Comparison of ENCODE assay signal across 33 cellular contexts in the genomic region with DNA sequence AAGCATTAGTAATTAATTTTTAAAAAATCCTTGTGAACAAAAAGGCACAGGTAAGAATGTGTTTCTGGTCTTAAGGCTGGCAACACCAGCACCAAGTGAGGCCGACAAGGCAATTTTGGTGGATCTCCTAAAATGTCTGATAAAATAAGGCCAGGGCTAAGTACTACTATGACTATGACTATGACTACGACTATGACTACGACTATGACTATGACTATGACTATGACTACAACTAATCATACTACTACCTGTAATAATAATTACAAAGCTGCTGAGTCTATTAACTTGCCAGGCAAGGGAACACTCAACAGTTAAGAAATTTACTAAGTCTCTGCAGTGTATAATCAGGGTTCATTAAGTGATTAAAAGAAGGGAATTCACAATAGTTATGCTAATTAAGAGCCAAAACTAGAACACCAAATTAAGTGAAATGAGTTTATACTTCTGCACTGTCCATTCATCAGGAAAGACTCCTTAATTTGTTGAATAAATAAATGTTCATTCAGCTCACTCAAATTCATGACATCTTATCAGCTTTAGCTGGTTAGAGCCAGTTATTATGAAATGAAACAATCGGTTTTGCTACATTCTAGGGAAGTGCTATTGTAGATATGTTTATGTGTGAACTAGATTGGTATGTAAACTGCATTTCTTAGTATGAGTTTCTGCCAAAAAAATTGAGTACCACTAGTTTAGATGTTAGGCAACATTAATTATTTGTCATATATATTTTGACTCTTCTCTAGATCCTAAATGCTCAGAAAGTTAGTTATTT.
DNase-seq lines count a peak whose midpoint lies in the region; ATAC-seq, FAIRE-seq and TF ChIP-seq lines count a peak whose summit lies in the region.
"Had no signal": no experiment of that assay in that cellular context is flagged by ENCODE, and none has a peak within 500 bp of the region (broad histone marks: within the 10 kb centered on the region; RNA-seq: fewer than 3 reads in every experiment).

No MANE protein-coding gene starts in this region.

- H3K4me3 Mint-ChIP-seq in chondrocyte (ENCODE audit: unreplicated experiment), result no peak overlapping the region
- H3K4me3 Mint-ChIP-seq: activated naive CD4-positive, alpha-beta T cell treated with anti-CD3 and anti-CD28 coated beads for 36 hours; activated T-helper 1 cell treated with anti-CD3 and anti-CD28 coated beads, Interleukin-12 subunit alpha, Interleukin-12 subunit beta, Interleukin-2, Interleukin-4 antibody, amounts not matched to agents 30 ng/mL and 10 ng/mL and 1 ng/mL, durations not matched to agents 14 hours and 24 hours and 36 hours; brain; CD4-positive, alpha-beta T cell; natural killer cell treated with Interleukin-12 subunit alpha and Interleukin-12 subunit beta and Interleukin-15 and Interleukin-18, amount 100 ng/mL, for 72 hours; T-cell had no signal

- H3K27ac ChIP-seq in PC-3 (ENCODE audit: low read length), result peak overlapping the region; percentile 50
- H3K27ac ChIP-seq in mesenchymal stem cell (ENCODE audit: low read length, poor library complexity, severe bottlenecking), result no peak overlapping the region
- H3K27ac ChIP-seq in effector memory CD4-positive, alpha-beta T cell (ENCODE audit: insufficient read depth, low read length, poor library complexity, severe bottlenecking), result no peak overlapping the region
- H3K27ac ChIP-seq: adrenal gland, gastroesophageal sphincter, hepatocyte, psoas muscle, thyroid gland, uterus had no signal

- no TSS peak for BruUV-seq in PC-3 (replicated peaks; lab: Mats Ljungman, UMichigan)

- no peak overlapping the region for H2BK120ac ChIP-seq in mesenchymal stem cell (ENCODE audit: low read depth, low read length)

- H3K36me3 ChIP-seq in PC-3 (ENCODE audit: low read depth, low read length), result no peaks in the 10 kb centered on the region
- no peaks in the 10 kb centered on the region for H3K36me3 ChIP-seq in mesenchymal stem cell (ENCODE audit: control insufficient read depth in 1 of 2, insufficient read depth in 2 of 2, low read depth in 1 of 2, low read length in 2 of 2)
- no peaks in the 10 kb centered on the region for H3K36me3 ChIP-seq in effector memory CD4-positive, alpha-beta T cell (ENCODE audit: control insufficient read depth, insufficient read depth, low read length)
- H3K36me3 ChIP-seq: adrenal gland, gastroesophageal sphincter, thyroid gland, uterus had no signal

- no peak overlapping the region for H3K9ac ChIP-seq in PC-3 (ENCODE audit: low read length)
- H3K9ac ChIP-seq in mesenchymal stem cell (ENCODE audit: low read length), result no peak overlapping the region

- H4K20me1 ChIP-seq in PC-3 (ENCODE audit: low read length), result no peaks in the 10 kb centered on the region

- no peak overlapping the region for H3K23ac ChIP-seq in mesenchymal stem cell (ENCODE audit: low read length in 2 of 2)

- no peak overlapping the region for H2BK15ac ChIP-seq in mesenchymal stem cell (ENCODE audit: low read depth, poor library complexity, severe bottlenecking)

- no peak overlapping the region for H4K91ac ChIP-seq in mesenchymal stem cell (ENCODE audit: low read length)

- no peak overlapping the region for H4K8ac ChIP-seq in mesenchymal stem cell (ENCODE audit: low read length)

- ATAC-seq in PC-3, result peak; percentile 71
- ATAC-seq: gastroesophageal sphincter; left colon; natural killer cell treated with Interleukin-12 subunit alpha and Interleukin-12 subunit beta and Interleukin-15 and Interleukin-18, amount 100 ng/mL, for 72 hours; T-cell had no signal

- H3K4me3 ChIP-seq in PC-3 (ENCODE audit: low read length), result no peak overlapping the region
- no peak overlapping the region for H3K4me3 ChIP-seq in cardiac fibroblast (replicated peaks in 1 of 2; ENCODE audit: low read depth in 2 of 2, low read length in 2 of 2)
- no peak overlapping the region for H3K4me3 ChIP-seq in mesenchymal stem cell (ENCODE audit: insufficient read depth in 1 of 2, low read depth in 1 of 2, low read length in 2 of 2)
- no peak overlapping the region for H3K4me3 ChIP-seq in effector memory CD4-positive, alpha-beta T cell (ENCODE audit: insufficient read depth, low read depth, low read length, poor library complexity, severe bottlenecking)
- H3K4me3 ChIP-seq: adrenal gland, gastroesophageal sphincter, hepatocyte, psoas muscle, thyroid gland, uterus had no signal

- no peaks in the 10 kb centered on the region for H3K79me2 ChIP-seq in PC-3 (ENCODE audit: low read length)
- H3K79me2 ChIP-seq: hepatocyte had no signal

- no peaks in the 10 kb centered on the region for H3K36me3 Mint-ChIP-seq in chondrocyte (ENCODE audit: low read depth)
- H3K36me3 Mint-ChIP-seq: brain, T-cell had no signal

- H3K79me1 ChIP-seq in mesenchymal stem cell (replicated peaks; ENCODE audit: low read length, poor library complexity, severe bottlenecking), result no peaks in the 10 kb centered on the region

- H3K4me1 ChIP-seq in PC-3 (ENCODE audit: insufficient read depth, low read length), result no peaks in the 10 kb centered on the region
- H3K4me1 ChIP-seq in mesenchymal stem cell (ENCODE audit: control insufficient read depth, insufficient read depth, low read depth, low read length), result no peaks in the 10 kb centered on the region
- H3K4me1 ChIP-seq in effector memory CD4-positive, alpha-beta T cell (ENCODE audit: control insufficient read depth, insufficient read depth, low read length, poor library complexity, severe bottlenecking), result no peaks in the 10 kb centered on the region
- H3K4me1 ChIP-seq: adrenal gland, psoas muscle, thyroid gland, uterus had no signal

- no peak overlapping the region for H3K14ac ChIP-seq in mesenchymal stem cell (ENCODE audit: low read length in 2 of 2)

- POLR2A ChIA-PET in PC-3 (lab: Charles Lee; ENCODE audit: unreplicated experiment), result no interaction called here

- no peak overlapping the region for H3K18ac ChIP-seq in mesenchymal stem cell (ENCODE audit: low read depth in 1 of 2, low read length in 2 of 2)

- peaks cover 9% of the 10 kb centered on the region for H3K4me1 Mint-ChIP-seq in chondrocyte (ENCODE audit: low read depth)
- H3K4me1 Mint-ChIP-seq: brain, T-cell had no signal

- H3K27me3 ChIP-seq in PC-3 (ENCODE audit: low read length) (no peaks in the 10 kb centered on the region), mesenchymal stem cell (ENCODE audit: control insufficient read depth in 1 of 2, insufficient read depth in 1 of 2, low read length in 2 of 2) (no peaks in the 10 kb centered on the region)
- H3K27me3 ChIP-seq in effector memory CD4-positive, alpha-beta T cell (replicated peaks; ENCODE audit: control insufficient read depth, insufficient read depth, low read length, poor library complexity, severe bottlenecking), result no peaks in the 10 kb centered on the region
- H3K27me3 ChIP-seq: adrenal gland, gastroesophageal sphincter, hepatocyte, thyroid gland, uterus had no signal

- H2BK5ac ChIP-seq in mesenchymal stem cell (ENCODE audit: low read depth, low read length, poor library complexity, severe bottlenecking), result no peak overlapping the region

- TF ChIP-seq CTCF in PC-3 (conservative IDR thresholded peaks at IDR 0.05; ENCODE audit: low read depth, low read length) (no peak), cardiac fibroblast (IDR thresholded peaks at IDR 0.05; ENCODE audit: low read depth, low read length) (no peak), chondrocyte (IDR thresholded peaks at IDR 0.05) (no peak)

- H3K4me2 ChIP-seq in PC-3 (ENCODE audit: low read length), result no peak overlapping the region
- H3K4me2 ChIP-seq in mesenchymal stem cell (ENCODE audit: low read length, poor library complexity, severe bottlenecking), result no peak overlapping the region
- H3K4me2 ChIP-seq: hepatocyte had no signal

- 90% methylated on average over 3 of the region's 4 CpGs for WGBS in mesenchymal stem cell

- H3F3A ChIP-seq in PC-3 (ENCODE audit: low read length, unreplicated experiment), result no peaks in the 10 kb centered on the region

- CTCF ChIA-PET in PC-3 (lab: Charles Lee), result interaction anchor here (0.6 kb wide), 1 partner anchor 1020 kb away, joined by 3 read pairs; no protein-coding TSS in a partner anchor

- H3K27me3 Mint-ChIP-seq in chondrocyte (ENCODE audit: low read depth), result no peaks in the 10 kb centered on the region
- H3K27me3 Mint-ChIP-seq: brain; CD4-positive, alpha-beta T cell; natural killer cell treated with Interleukin-12 subunit alpha and Interleukin-12 subunit beta and Interleukin-15 and Interleukin-18, amount 100 ng/mL, for 72 hours; T-cell had no signal

- H2AFZ ChIP-seq in PC-3 (ENCODE audit: low read length), result no peak overlapping the region
- no peak overlapping the region for H2AFZ ChIP-seq in mesenchymal stem cell (ENCODE audit: low read depth, low read length)
- H2AFZ ChIP-seq: hepatocyte had no signal

- no peak overlapping the region for H2BK12ac ChIP-seq in mesenchymal stem cell (ENCODE audit: low read length in 2 of 2)

- DNase-seq in EH (ENCODE audit: low read depth), result peak; percentile 1
- DNase-seq in PC-3, result peak; percentile 30
- DNase-seq in cardiac fibroblast (ENCODE audit: low read depth in 2 of 2), result peak; percentile 10 to 20
- DNase-seq in frontal cortex (ENCODE audit: low spot score in 2 of 2), result no peak
- no peak for DNase-seq in chondrocyte (ENCODE audit: low spot score)
- DNase-seq in NK-92 (lab: John Stamatoyannopoulos, UW; ENCODE audit: unreplicated experiment), result no peak
- DNase-seq in mesenchymal stem cell, result no peak
- no peak for DNase-seq in effector memory CD4-positive, alpha-beta T cell
- DNase-seq: activated CD4-positive, alpha-beta T cell treated with anti-CD3 and anti-CD28 coated beads, Interleukin-2, amount 50 U/mL, for 4 hours; activated naive CD4-positive, alpha-beta T cell treated with anti-CD3 and anti-CD28 coated beads for 36 hours; adrenal gland; CD4-positive, alpha-beta T cell; effector CD4-positive, alpha-beta T cell; erythroblast; Kasumi-1; left colon; NCI-H1436; NCI-H2081; NCI-H446; NCI-H774; occipital lobe; psoas muscle; RPMI8226; stimulated activated CD4-positive, alpha-beta T cell treated with anti-CD3 and anti-CD28 coated beads, Interleukin-12 subunit alpha, Interleukin-12 subunit beta, amount 100 ng/mL, for 4 hours; stimulated activated CD4-positive, alpha-beta T cell treated with anti-CD3 and anti-CD28 coated beads, Interleukin-4, amount 100 ng/mL, for 1 hour; T-cell; thyroid gland; uterus had no signal

- intact Hi-C loops in PC-3 (cut with micrococcal nuclease), result loop anchor here (10.0 kb wide), 1 partner anchor 657 kb away; no protein-coding TSS in a partner anchor

- peak; percentile 33 for FAIRE-seq in frontal cortex (lab: Jason Lieb, UNC)

- H2AK5ac ChIP-seq in mesenchymal stem cell (ENCODE audit: low read length, severe bottlenecking), result no peak overlapping the region

- peaks cover 21% of the 10 kb centered on the region for H3K9me3 Mint-ChIP-seq in chondrocyte (ENCODE audit: low read depth)

- no peak overlapping the region for H3K4ac ChIP-seq in mesenchymal stem cell (ENCODE audit: low read depth in 1 of 2, low read length in 2 of 2)

- H3K9me3 ChIP-seq in PC-3 (ENCODE audit: low read length) (0 out of 2 replicates have a peak, but pooled peaks cover 5% of the 10 kb centered on the region), mesenchymal stem cell (ENCODE audit: control insufficient read depth, low read length) (no peaks in the 10 kb centered on the region)
- H3K9me3 ChIP-seq in effector memory CD4-positive, alpha-beta T cell (ENCODE audit: control insufficient read depth, low read length), result no peaks in the 10 kb centered on the region
- H3K9me3 ChIP-seq: adrenal gland, gastroesophageal sphincter, psoas muscle, thyroid gland, uterus had no signal

- H3K27ac Mint-ChIP-seq in chondrocyte (ENCODE audit: unreplicated experiment), result no peak overlapping the region
- H3K27ac Mint-ChIP-seq: activated naive CD4-positive, alpha-beta T cell treated with anti-CD3 and anti-CD28 coated beads for 36 hours; activated T-helper 1 cell treated with anti-CD3 and anti-CD28 coated beads, Interleukin-12 subunit alpha, Interleukin-12 subunit beta, Interleukin-2, Interleukin-4 antibody, amounts not matched to agents 30 ng/mL and 10 ng/mL and 1 ng/mL, durations not matched to agents 14 hours and 24 hours and 36 hours; brain; CD4-positive, alpha-beta T cell; natural killer cell treated with Interleukin-12 subunit alpha and Interleukin-12 subunit beta and Interleukin-15 and Interleukin-18, amount 100 ng/mL, for 72 hours; T-cell had no signal

- no peaks in the 10 kb centered on the region for H3K9me2 ChIP-seq in PC-3 (replicated peaks; ENCODE audit: low read length)

Comparison
In these comparisons a context has a peak if more than half of its experiments do, and no peak if none do; other contexts are left out.
1. DNase-seq: peak in EH (single experiment), PC-3 (single experiment) and cardiac fibroblast (2 of 2); none in frontal cortex (0 of 2), chondrocyte (single experiment), NK-92 (single experiment), mesenchymal stem cell (single experiment) and effector memory CD4-positive, alpha-beta T cell (0 of 3).